In the genomic region with DNA sequence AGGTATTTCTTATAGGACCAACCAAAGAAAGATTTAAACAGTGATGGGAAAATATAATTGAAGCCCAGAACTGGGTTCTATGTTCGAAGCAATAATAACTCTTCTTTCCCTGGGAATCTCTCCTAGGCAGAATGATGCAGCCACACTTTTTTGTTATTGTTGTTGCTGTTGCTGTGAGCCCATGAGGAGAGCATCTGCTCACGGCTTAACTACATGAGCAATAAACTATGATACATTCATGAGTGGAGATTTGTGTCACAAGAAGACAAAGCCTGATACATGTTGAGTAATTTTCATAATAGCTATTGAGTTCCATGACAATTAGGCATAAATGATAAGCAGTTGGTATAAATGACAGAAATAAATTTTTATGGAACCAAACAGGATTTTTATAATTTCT, we compare ENCODE assay signal across 16 cellular contexts.
DNase-seq lines count a peak whose midpoint lies in the region; ATAC-seq and TF ChIP-seq lines count a peak whose summit lies in the region.
"Had no signal": no experiment of that assay in that cellular context is flagged by ENCODE, and none has a peak within 500 bp of the region (broad histone marks: within the 10 kb centered on the region; RNA-seq: fewer than 3 reads in every experiment).

No MANE protein-coding gene starts in this region.

- intact Hi-C loops in heart right ventricle (cut with DNase I) = loop anchor here in 3 of 10 donors (5.0 to 10.0 kb wide), 2 partner anchors 78 to 285 kb away; no protein-coding TSS in a partner anchor
- intact Hi-C loops in Right ventricle myocardium inferior (cut with DNase I) = loop anchor here (10.0 kb wide), 1 partner anchor 265 kb away; no protein-coding TSS in a partner anchor
- intact Hi-C loops in colonic mucosa (cut with DNase I) = no loop called here
- intact Hi-C loops in uterus (cut with DNase I; ENCODE audit: low total_unique reads) = no loop called here

- DNase-seq in heart right ventricle = no peak
- DNase-seq in Right ventricle myocardium inferior (ENCODE audit: missing footprints) = no peak
- no peak for DNase-seq in colonic mucosa
- DNase-seq in uterus = no peak
- no peak for DNase-seq in MV-4-11 (lab: John Stamatoyannopoulos, UW)
- DNase-seq: AML-193, aorta, immature natural killer cell, natural killer cell, NCI-H1436 treated with DMSO at 0.1 percent for 48 hours, NCI-H748 treated with DMSO at 0.1 percent for 48 hours had no signal

- no peak for TF ChIP-seq POLR2A in uterus (IDR thresholded peaks at IDR 0.05)

- H3K4me1 ChIP-seq in heart right ventricle (peaks cover 0 to 33% (median 16%) of the 10 kb centered on the region in 9 donors), colonic mucosa (peaks cover 10% of the 10 kb centered on the region), mucosa of rectum (ENCODE audit: control insufficient read depth in 2 of 2, insufficient read depth in 2 of 2, low read length in 2 of 2) (peaks cover 8 to 9% of the 10 kb centered on the region in 2 donors), uterus (peaks cover 4 to 13% of the 10 kb centered on the region in 2 donors)
- H3K4me1 ChIP-seq: SJSA1 had no signal

- 48 to 61% methylated on average over 2 of the region's 2 CpGs for WGBS in heart right ventricle, 2 donors

- H3K9ac ChIP-seq in colonic mucosa (ENCODE audit: low read depth in 2 of 2, low read length in 2 of 2) = no peak overlapping the region
- no peak overlapping the region for H3K9ac ChIP-seq in mucosa of rectum (ENCODE audit: low read depth in 1 of 2, low read length in 2 of 2)

- peak overlapping the region in 8 of 10 donors; percentile 37 to 75 (median 72) for H3K27ac ChIP-seq in heart right ventricle
- H3K27ac ChIP-seq in colonic mucosa = peak overlapping the region; percentile 28
- peak overlapping the region; percentile 43 to 46 for H3K27ac ChIP-seq in mucosa of rectum (ENCODE audit: low read depth in 2 of 2, low read length in 2 of 2)
- peak overlapping the region; percentile 58 to 76 for H3K27ac ChIP-seq in uterus
- H3K27ac ChIP-seq: SJSA1 had no signal

- no peaks in the 10 kb centered on the region for H3K9me3 ChIP-seq in heart right ventricle
- H3K9me3 ChIP-seq in colonic mucosa = no peaks in the 10 kb centered on the region
- H3K9me3 ChIP-seq in mucosa of rectum (ENCODE audit: control insufficient read depth in 2 of 2, low read length in 2 of 2) = no peaks in the 10 kb centered on the region
- no peaks in the 10 kb centered on the region for H3K9me3 ChIP-seq in uterus
- H3K9me3 ChIP-seq: SJSA1 had no signal

- H3K4me3 ChIP-seq in heart right ventricle (no peak overlapping the region), colonic mucosa (no peak overlapping the region), mucosa of rectum (ENCODE audit: low read length in 2 of 2) (no peak overlapping the region), uterus (no peak overlapping the region)
- H3K4me3 ChIP-seq: SJSA1 had no signal

- no peaks in the 10 kb centered on the region for H3K27me3 ChIP-seq in heart right ventricle
- no peaks in the 10 kb centered on the region for H3K27me3 ChIP-seq in colonic mucosa
- no peaks in the 10 kb centered on the region for H3K27me3 ChIP-seq in mucosa of rectum (ENCODE audit: control insufficient read depth in 2 of 2, insufficient read depth in 2 of 2, low read length in 2 of 2)
- H3K27me3 ChIP-seq in uterus = no peaks in the 10 kb centered on the region
- H3K27me3 ChIP-seq: SJSA1 had no signal

- H3K36me3 ChIP-seq in heart right ventricle (peaks cover 0 to 95% (median 13%) of the 10 kb centered on the region in 9 donors), colonic mucosa (no peaks in the 10 kb centered on the region), mucosa of rectum (ENCODE audit: control insufficient read depth in 2 of 2, insufficient read depth in 2 of 2, low read length in 2 of 2) (peaks cover 3 to 18% of the 10 kb centered on the region in 2 donors), uterus (no peaks in the 10 kb centered on the region)

- TF ChIP-seq CTCF in heart right ventricle (IDR thresholded peaks at IDR 0.05) = no peak
- no peak for TF ChIP-seq CTCF in colonic mucosa (IDR thresholded peaks at IDR 0.05)
- no peak for TF ChIP-seq CTCF in uterus (IDR thresholded peaks at IDR 0.05)

- ATAC-seq in heart right ventricle (peak in 3 of 8 donors; percentile 34 to 51 (median 50)), Right ventricle myocardium inferior (no peak), esophagus mucosa (no peak), HG02678 (IDR thresholded peaks at IDR 0.05; ENCODE audit: unreplicated experiment) (no peak)
- ATAC-seq: natural killer cell, sciatic nerve had no signal
